21 cellular contexts compared by ENCODE assay signal in the genomic region with DNA sequence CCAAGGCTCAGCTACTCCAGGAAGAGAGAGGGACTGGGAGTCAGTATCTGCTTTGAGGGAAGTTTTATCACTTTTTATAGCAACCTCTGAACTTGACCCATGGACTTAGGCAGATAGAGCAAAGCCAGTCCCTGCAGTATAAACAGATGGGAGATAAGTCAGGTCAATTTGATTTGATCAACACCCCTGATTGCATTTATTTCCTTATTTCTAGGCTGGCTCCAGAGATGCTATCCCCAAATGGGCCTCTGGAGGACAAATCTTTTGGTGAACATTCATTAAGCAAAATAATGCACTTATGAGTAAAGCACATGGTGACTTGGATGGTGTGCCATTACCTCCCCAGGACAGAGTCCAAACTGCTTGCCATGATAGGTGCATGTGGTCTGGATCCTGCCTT. TPM values are rescaled to one million over a fixed set of nuclear protein-coding genes. Genes with fewer than 3 reads are reported as not detected.
DNase-seq lines count a peak whose midpoint lies in the region; ATAC-seq and TF ChIP-seq lines count a peak whose summit lies in the region.
"Had no signal": no experiment of that assay in that cellular context is flagged by ENCODE, and none has a peak within 500 bp of the region (broad histone marks: within the 10 kb centered on the region; RNA-seq: fewer than 3 reads in every experiment).

No MANE protein-coding gene starts in this region.

- no peak overlapping the region for H3K27ac ChIP-seq in effector memory CD4-positive, alpha-beta T cell (ENCODE audit: insufficient read depth, low read length, poor library complexity, severe bottlenecking)
- no peak overlapping the region for H3K27ac ChIP-seq in left lung
- H3K27ac ChIP-seq: SK-N-MC had no signal

- ATAC-seq in left colon (peak; percentile 96), left lung (no peak)
- no peak for ATAC-seq in stimulated activated memory B cell treated with anti-CD40 and anti-IgM and Interleukin-4, amounts not matched to agents 10 μg/mL and 1 μg/mL and 100 μg/mL, for 72 hours

- TF ChIP-seq CTCF in left lung (IDR thresholded peaks at IDR 0.05) = no peak

- no peaks in the 10 kb centered on the region for H3K36me3 ChIP-seq in effector memory CD4-positive, alpha-beta T cell (ENCODE audit: control insufficient read depth, insufficient read depth, low read length)
- no peaks in the 10 kb centered on the region for H3K36me3 ChIP-seq in left lung
- H3K36me3 ChIP-seq: BE2C, MG63 had no signal

- H3K4me3 ChIP-seq in effector memory CD4-positive, alpha-beta T cell (ENCODE audit: insufficient read depth, low read depth, low read length, poor library complexity, severe bottlenecking) = no peak overlapping the region
- H3K4me3 ChIP-seq in left lung = no peak overlapping the region
- H3K4me3 ChIP-seq: MG63, SK-N-MC had no signal

- POLR2A ChIA-PET in HEK293T (lab: Yijun Ruan, JAX) = interaction anchor here (5.9 kb wide), 1 partner anchor 9 kb away, joined by 40 read pairs; a partner anchor contains a TSS

- DNase-seq in HEK293T (ENCODE audit: extremely low spot score) = peak; percentile 1
- peak; percentile 37 for DNase-seq in SK-N-DZ (ENCODE audit: low spot score)
- DNase-seq in left colon = no peak
- DNase-seq in effector memory CD4-positive, alpha-beta T cell = no peak
- no peak for DNase-seq in left lung
- no peak for DNase-seq in activated effector memory CD4-positive, alpha-beta T cell treated with anti-CD3 and anti-CD28 coated beads, Interleukin-2, amount 50 U/mL, for 16 hours
- DNase-seq: BE2C; CD4-positive, CD25-positive, alpha-beta regulatory T cell; EL; GF-D8; MG63; NCI-H1417; NCI-H187; NCI-H446 treated with DMSO at 0.1 percent for 48 hours; NCI-H526 treated with DMSO at 0.1 percent for 48 hours; OCI-M1; SHP77 had no signal

- H3K27me3 Mint-ChIP-seq in stimulated activated memory B cell treated with anti-CD40 and anti-IgM and Interleukin-4, amounts not matched to agents 10 μg/mL and 1 μg/mL and 100 μg/mL, for 72 hours = no peaks in the 10 kb centered on the region
- H3K27me3 Mint-ChIP-seq: CD4-positive, CD25-positive, alpha-beta regulatory T cell had no signal

- no peaks in the 10 kb centered on the region for H3K36me3 Mint-ChIP-seq in stimulated activated memory B cell treated with anti-CD40 and anti-IgM and Interleukin-4, amounts not matched to agents 10 μg/mL and 1 μg/mL and 100 μg/mL, for 72 hours
- H3K36me3 Mint-ChIP-seq: CD4-positive, CD25-positive, alpha-beta regulatory T cell had no signal

- H3K4me3 Mint-ChIP-seq in stimulated activated memory B cell treated with anti-CD40 and anti-IgM and Interleukin-4, amounts not matched to agents 10 μg/mL and 1 μg/mL and 100 μg/mL, for 72 hours = no peak overlapping the region
- H3K4me3 Mint-ChIP-seq: CD4-positive, CD25-positive, alpha-beta regulatory T cell had no signal

- H3K4me1 Mint-ChIP-seq in stimulated activated memory B cell treated with anti-CD40 and anti-IgM and Interleukin-4, amounts not matched to agents 10 μg/mL and 1 μg/mL and 100 μg/mL, for 72 hours = no peaks in the 10 kb centered on the region

- CTCF ChIA-PET in HEK293T (lab: Yijun Ruan, JAX) = interaction anchor here (0.9 kb wide), 1 partner anchor 56 kb away, joined by 4 read pairs; no protein-coding TSS in a partner anchor

- H3K27me3 ChIP-seq in effector memory CD4-positive, alpha-beta T cell (replicated peaks; ENCODE audit: control insufficient read depth, insufficient read depth, low read length, poor library complexity, severe bottlenecking) = no peaks in the 10 kb centered on the region
- H3K27me3 ChIP-seq in left lung = no peaks in the 10 kb centered on the region
- H3K27me3 ChIP-seq: BE2C had no signal

- H3K4me1 ChIP-seq in effector memory CD4-positive, alpha-beta T cell (ENCODE audit: control insufficient read depth, insufficient read depth, low read length, poor library complexity, severe bottlenecking) = no peaks in the 10 kb centered on the region
- no peaks in the 10 kb centered on the region for H3K4me1 ChIP-seq in left lung
- H3K4me1 ChIP-seq: BE2C had no signal

- H3K9me3 Mint-ChIP-seq in stimulated activated memory B cell treated with anti-CD40 and anti-IgM and Interleukin-4, amounts not matched to agents 10 μg/mL and 1 μg/mL and 100 μg/mL, for 72 hours = no peaks in the 10 kb centered on the region
- H3K9me3 Mint-ChIP-seq: CD4-positive, CD25-positive, alpha-beta regulatory T cell had no signal

- H3K27ac Mint-ChIP-seq in stimulated activated memory B cell treated with anti-CD40 and anti-IgM and Interleukin-4, amounts not matched to agents 10 μg/mL and 1 μg/mL and 100 μg/mL, for 72 hours = peak overlapping the region; percentile 21
- H3K27ac Mint-ChIP-seq: CD4-positive, CD25-positive, alpha-beta regulatory T cell had no signal

- no peaks in the 10 kb centered on the region for H3K9me3 ChIP-seq in effector memory CD4-positive, alpha-beta T cell (ENCODE audit: control insufficient read depth, low read length)
- H3K9me3 ChIP-seq in left lung = no peaks in the 10 kb centered on the region
- H3K9me3 ChIP-seq: BE2C, MG63 had no signal

- intact Hi-C loops in left colon (cut with DNase I, micrococcal nuclease) (no loop called here), left lung (cut with DNase I) (no loop called here)

TF ChIP-seq in HEK293T, 16 proteins besides CTCF, POLR2A, EP300 and RAD21:
- TF ChIP-seq LEF1 (IDR thresholded peaks at IDR 0.05; ENCODE audit: borderline replicate concordance) (no peak), SUZ12 (IDR thresholded peaks at IDR 0.05) (no peak), TARDBP (IDR thresholded peaks at IDR 0.05) (no peak), L3MBTL2 (conservative IDR thresholded peaks at IDR 0.05) (no peak), FOXK2 (IDR thresholded peaks at IDR 0.05) (no peak), NFRKB (IDR thresholded peaks at IDR 0.05) (no peak), FOXA1 (IDR thresholded peaks at IDR 0.05) (no peak), ZNF384 (IDR thresholded peaks at IDR 0.05) (no peak), ELF4 (IDR thresholded peaks at IDR 0.05) (no peak)

RNA-seq across cellular contexts. Expression of a gene that starts 8.9 kb away (rescaled TPM):
- polyA plus RNA-seq in SK-N-DZ (2014; cell fraction: cytosol; rRNA removed) = 21.2 and 24.0 TPM in 2 replicates
- polyA plus RNA-seq in SK-N-DZ (2014; cell fraction: nucleus; rRNA removed) = 21.9 and 30.6 TPM in 2 replicates
- total RNA-seq in left colon (100 to 1,000 TPM; 176 to 247 TPM), left lung (10 to 100 TPM; 60.3 to 81.1 TPM)

RNA-seq across cellular contexts. Expression of a gene that starts 9.1 kb away (rescaled TPM):
- 47.9 and 55.2 TPM in 2 replicates for polyA plus RNA-seq in SK-N-DZ (2014; cell fraction: cytosol; rRNA removed)
- polyA plus RNA-seq in SK-N-DZ (2014; cell fraction: nucleus; rRNA removed) = 21.6 and 26.8 TPM in 2 replicates
- total RNA-seq in left colon (10 to 100 TPM; 12.0 to 19.7 TPM), left lung (1 to 10 TPM; 1.3 to 3.5 TPM)

RNA-seq across cellular contexts. Expression of a gene that starts 47.9 kb away (rescaled TPM):
- not detected in 2 replicates for polyA plus RNA-seq in SK-N-DZ (2014; cell fraction: cytosol; rRNA removed)
- polyA plus RNA-seq in SK-N-DZ (2014; cell fraction: nucleus; rRNA removed) = not detected in 2 replicates
- total RNA-seq in left colon = 1 to 10 TPM in 1 of 2 donors, under 1 TPM in 1; 0.89 to 2.4 TPM
- not detected for total RNA-seq in left lung
- total RNA-seq: A673; CD4-positive, CD25-positive, alpha-beta regulatory T cell; RPMI7951 had no signal

Comparison
In these comparisons a context has a peak if more than half of its experiments do, and no peak if none do; other contexts are left out.
1. DNase-seq: peak in HEK293T (single experiment) and SK-N-DZ (single experiment); none in left colon (0 of 2), effector memory CD4-positive, alpha-beta T cell (0 of 3), left lung (0 of 2) and activated effector memory CD4-positive, alpha-beta T cell treated with anti-CD3 and anti-CD28 coated beads, Interleukin-2, amount 50 U/mL, for 16 hours (single experiment).